Comparison of ENCODE assay signal across 2 cellular contexts in genomic region chr12:93660996-93661395, GRCh38.
TF ChIP-seq lines count a peak whose summit lies in the region.

No MANE protein-coding gene starts in this region.

TF ChIP-seq in SK-N-SH, 30 proteins besides CTCF, POLR2A, EP300 and RAD21:
- no peak for TF ChIP-seq ZBTB33 (IDR thresholded peaks at IDR 0.05; ENCODE audit: borderline replicate concordance, low read depth)
- TF ChIP-seq MEF2A (IDR thresholded peaks at IDR 0.05; ENCODE audit: borderline replicate concordance, low read depth), result no peak
- TF ChIP-seq MXI1 (IDR thresholded peaks at IDR 0.05; ENCODE audit: low read depth, low read length), result no peak
- no peak for TF ChIP-seq CHD2 (IDR thresholded peaks at IDR 0.05; ENCODE audit: low read length, partially characterized antibody)
- TF ChIP-seq JUND (IDR thresholded peaks at IDR 0.05), result no peak
- TF ChIP-seq EZH2phosphoT487 (IDR thresholded peaks at IDR 0.05; ENCODE audit: borderline replicate concordance, low read depth), result no peak
- TF ChIP-seq YY1 (IDR thresholded peaks at IDR 0.05; ENCODE audit: low read depth), result no peak
- no peak for TF ChIP-seq REST (IDR thresholded peaks at IDR 0.05; ENCODE audit: low read depth, low read length)
- no peak for TF ChIP-seq PBX3 (IDR thresholded peaks at IDR 0.05)
- TF ChIP-seq USF2 (IDR thresholded peaks at IDR 0.05; ENCODE audit: borderline replicate concordance, low read depth, low read length), result no peak
- no peak for TF ChIP-seq TAF1 (IDR thresholded peaks at IDR 0.05; ENCODE audit: borderline replicate concordance, low read depth, low read length)
- TF ChIP-seq SMC3 (IDR thresholded peaks at IDR 0.05; ENCODE audit: low read depth, low read length), result no peak
- TF ChIP-seq NFIC (IDR thresholded peaks at IDR 0.05; ENCODE audit: borderline replicate concordance), result no peak
- TF ChIP-seq USF1 (IDR thresholded peaks at IDR 0.05; ENCODE audit: borderline replicate concordance, low read depth), result no peak
- no peak for TF ChIP-seq GATA2 (CRISPR knock-in tag; IDR thresholded peaks at IDR 0.05)
- no peak for TF ChIP-seq FOSL2 (IDR thresholded peaks at IDR 0.05; ENCODE audit: borderline replicate concordance, low read depth)
- TF ChIP-seq FOXJ3 (CRISPR knock-in tag; IDR thresholded peaks at IDR 0.05), result no peak
- no peak for TF ChIP-seq ELF1 (IDR thresholded peaks at IDR 0.05)
- TF ChIP-seq RXRA (IDR thresholded peaks at IDR 0.05; ENCODE audit: borderline replicate concordance, low read depth), result no peak
TF ChIP-seq in SK-N-SH: peak in this region for 0.

TF ChIP-seq in SK-N-SH treated with all-trans-retinoic acid at 6 μM for 48 hours, 23 proteins besides CTCF, POLR2A, EP300 and RAD21:
- TF ChIP-seq PATZ1 (CRISPR knock-in tag; IDR thresholded peaks at IDR 0.05; ENCODE audit: borderline replicate concordance) (no peak), OSR1 (CRISPR knock-in tag; IDR thresholded peaks at IDR 0.05) (no peak), RARB (CRISPR knock-in tag; IDR thresholded peaks at IDR 0.05) (no peak), ISL1 (CRISPR knock-in tag; IDR thresholded peaks at IDR 0.05) (no peak), CREB5 (CRISPR knock-in tag; IDR thresholded peaks at IDR 0.05; ENCODE audit: low read depth) (no peak), ZNF565 (CRISPR knock-in tag; conservative IDR thresholded peaks at IDR 0.05; ENCODE audit: low read depth) (no peak), ZFP30 (CRISPR knock-in tag; IDR thresholded peaks at IDR 0.05) (no peak), GLIS3 (CRISPR knock-in tag; IDR thresholded peaks at IDR 0.05) (no peak), ARNTL (CRISPR knock-in tag; IDR thresholded peaks at IDR 0.05; ENCODE audit: borderline replicate concordance, low read depth) (no peak), PPARA (CRISPR knock-in tag; IDR thresholded peaks at IDR 0.05; ENCODE audit: borderline replicate concordance) (no peak), CSDC2 (CRISPR knock-in tag; IDR thresholded peaks at IDR 0.05) (no peak), SNAI2 (CRISPR knock-in tag; IDR thresholded peaks at IDR 0.05) (no peak), ZC3H10 (CRISPR knock-in tag; IDR thresholded peaks at IDR 0.05) (no peak), TCF4 (CRISPR knock-in tag; IDR thresholded peaks at IDR 0.05; ENCODE audit: borderline replicate concordance) (no peak), TOX (CRISPR knock-in tag; IDR thresholded peaks at IDR 0.05; ENCODE audit: borderline replicate concordance) (no peak), ZNF8 (CRISPR knock-in tag; IDR thresholded peaks at IDR 0.05) (no peak), ESRRG (CRISPR knock-in tag; IDR thresholded peaks at IDR 0.05) (no peak)
TF ChIP-seq in SK-N-SH treated with all-trans-retinoic acid at 6 μM for 48 hours: peak in this region for 0.
